Comparison of ENCODE assay signal across 8 cellular contexts in genomic region chr20:24917797-24918578, GRCh38. TPM values are rescaled to one million over a fixed set of nuclear protein-coding genes. Genes with fewer than 3 reads are reported as not detected.
DNase-seq lines count a peak whose midpoint lies in the region; FAIRE-seq and TF ChIP-seq lines count a peak whose summit lies in the region.

No MANE protein-coding gene starts in this region.

- no peaks in the 10 kb centered on the region for H3K9me3 ChIP-seq in BLaER1
- no peaks in the 10 kb centered on the region for H3K9me3 ChIP-seq in skeletal muscle satellite cell (replicated peaks; ENCODE audit: low read length)

- no peak for TF ChIP-seq POLR2A in NB4 (IDR thresholded peaks at IDR 0.05; ENCODE audit: extremely low read depth, insufficient read length)

- H4K20me1 ChIP-seq in BLaER1, result no peaks in the 10 kb centered on the region

- H3K27me3 ChIP-seq in BLaER1 (no peaks in the 10 kb centered on the region), skeletal muscle satellite cell (ENCODE audit: control insufficient read depth, insufficient read depth, low read length) (peaks cover 28% of the 10 kb centered on the region)

- H3K4me1 ChIP-seq in BLaER1 (peaks cover 31% of the 10 kb centered on the region), skeletal muscle satellite cell (ENCODE audit: control insufficient read depth, insufficient read depth, low read length) (no peaks in the 10 kb centered on the region)

- H3K36me3 ChIP-seq in BLaER1 (no peaks in the 10 kb centered on the region), skeletal muscle satellite cell (ENCODE audit: insufficient read depth, low read length) (no peaks in the 10 kb centered on the region)

- no peak overlapping the region for H3K4me3 ChIP-seq in BLaER1
- no peak overlapping the region for H3K4me3 ChIP-seq in NB4 (ENCODE audit: low read depth, low read length)
- H3K4me3 ChIP-seq in skeletal muscle satellite cell (ENCODE audit: low read length), result no peak overlapping the region

- H3K27ac ChIP-seq in BLaER1, result no peak overlapping the region; the same call in 1 of the 2 replicates

- peak; percentile 97 for FAIRE-seq in GM19239 (lab: Jason Lieb, UNC)

- peak; percentile 70 for DNase-seq in GM19239 (ENCODE audit: insufficient read length, low spot score)
- DNase-seq in NB4 (ENCODE audit: low read depth), result peak; percentile 80
- peak in 4 of 5 donors; percentile 30 to 56 (median 31) for DNase-seq in T-helper 1 cell
- DNase-seq in brain pericyte (ENCODE audit: low read depth, low spot score), result peak; percentile 48
- DNase-seq in iPS DF 19.7 (ENCODE audit: low read depth, low spot score), result peak; percentile 17
- no peak for DNase-seq in mesenteric fat pad (ENCODE audit: low spot score)

- H3K9ac ChIP-seq in BLaER1 (peak overlapping the region; percentile 46; the same call in 1 of the 2 replicates), skeletal muscle satellite cell (ENCODE audit: low read depth, low read length) (peak overlapping the region; percentile 37)

- TF ChIP-seq CTCF in NB4 (IDR thresholded peaks at IDR 0.05; ENCODE audit: low read depth, low read length), result peak; percentile 88

- H3K4me2 ChIP-seq in BLaER1 (peak overlapping the region; percentile 61), skeletal muscle satellite cell (ENCODE audit: low read length) (peak overlapping the region; percentile 58)

RNA-seq across cellular contexts. Expression of gene CST7, which starts 31.1 kb away (rescaled TPM):
- total RNA-seq in skeletal muscle satellite cell (2012; rRNA removed), result not detected in 2 replicates
- total RNA-seq in mesenteric fat pad, result 11.5 TPM
